8 cellular contexts compared by ENCODE assay signal in the genomic region with DNA sequence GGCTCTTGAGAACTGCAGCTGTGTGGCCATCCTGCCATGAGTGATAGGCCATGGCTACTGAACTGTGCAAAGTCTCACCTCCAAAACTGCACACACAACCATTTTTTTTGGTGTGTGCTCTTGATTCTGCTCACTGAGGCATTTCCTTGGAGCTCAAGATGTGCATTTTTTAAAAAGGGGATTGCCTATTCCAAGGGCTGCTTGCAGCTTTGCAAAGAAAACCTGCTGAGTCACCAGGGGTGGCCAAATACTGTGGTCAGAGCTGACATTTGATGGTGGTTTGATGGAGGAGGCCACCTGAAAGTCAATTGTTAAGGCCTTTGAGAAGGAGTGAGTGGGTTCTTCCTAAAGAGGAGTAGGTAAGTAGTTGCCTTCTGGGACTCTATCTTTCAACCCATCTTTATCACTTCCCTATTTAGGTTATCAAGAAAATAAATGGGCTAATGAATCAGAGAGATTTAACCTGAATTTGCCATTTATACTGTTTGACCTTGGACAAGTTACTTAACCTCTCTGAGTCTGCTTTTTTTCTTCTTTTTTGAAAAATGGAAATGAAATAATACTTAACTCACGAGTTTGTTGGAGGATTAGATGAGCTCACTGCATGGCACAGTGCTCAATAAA.
DNase-seq lines count a peak whose midpoint lies in the region; ATAC-seq and TF ChIP-seq lines count a peak whose summit lies in the region.

No MANE protein-coding gene starts in this region.

- no peaks in the 10 kb centered on the region for H3K9me2 ChIP-seq in Karpas-422 (replicated peaks; ENCODE audit: insufficient read depth, low read length)

- peak overlapping the region; percentile 47; the same call in 1 of the 2 replicates for H3K9ac ChIP-seq in Karpas-422 (ENCODE audit: low read length)

- peaks cover 8% of the 10 kb centered on the region; the same call in 1 of the 2 replicates for H3K36me3 ChIP-seq in Karpas-422 (ENCODE audit: insufficient read depth, low read length)
- H3K36me3 ChIP-seq in WERI-Rb-1, result no peaks in the 10 kb centered on the region

- H3K27me3 ChIP-seq in Karpas-422 (ENCODE audit: low read length) (no peaks in the 10 kb centered on the region), WERI-Rb-1 (ENCODE audit: insufficient read depth, low read depth, severe bottlenecking) (peaks cover 17% of the 10 kb centered on the region)

- peak; percentile 99 for DNase-seq in Karpas-422
- peak; percentile 58 for DNase-seq in fibroblast of mammary gland (ENCODE audit: low read depth)
- DNase-seq in lower leg skin (ENCODE audit: low spot score in 2 of 2), result no peak
- DNase-seq in stimulated activated CD4-positive, alpha-beta T cell treated with anti-CD3 and anti-CD28 coated beads, Interleukin-4, amount 100 ng/mL, for 1 hour, result no peak
- DNase-seq in WERI-Rb-1, result no peak
- DNase-seq in cerebellar cortex (ENCODE audit: low spot score), result no peak

- no peaks in the 10 kb centered on the region for H3K79me2 ChIP-seq in Karpas-422 (ENCODE audit: low read length)

- intact Hi-C loops in lower leg skin (cut with DNase I; ENCODE audit: low total_unique reads), result no loop called here

- H4K20me1 ChIP-seq in Karpas-422 (ENCODE audit: insufficient read depth, low read depth, low read length), result no peaks in the 10 kb centered on the region

- H3K9me3 ChIP-seq in Karpas-422 (ENCODE audit: low read length) (peaks cover 9% of the 10 kb centered on the region), WERI-Rb-1 (ENCODE audit: severe bottlenecking) (no peaks in the 10 kb centered on the region)

- no peak overlapping the region for H2AFZ ChIP-seq in Karpas-422 (ENCODE audit: low read length)

- H3K27ac ChIP-seq in Karpas-422 (ENCODE audit: low read length) (peak overlapping the region; percentile 98), WERI-Rb-1 (no peak overlapping the region)

- H3K4me2 ChIP-seq in Karpas-422 (ENCODE audit: low read depth, low read length, poor library complexity, severe bottlenecking), result peak overlapping the region; percentile 60

- H3K4me1 ChIP-seq in Karpas-422 (ENCODE audit: low read length), result peaks cover 71% of the 10 kb centered on the region

- no peak for TF ChIP-seq CTCF in fibroblast of mammary gland (conservative IDR thresholded peaks at IDR 0.05; ENCODE audit: control insufficient read depth, insufficient read depth, low read depth, low read length)
- TF ChIP-seq CTCF in lower leg skin (IDR thresholded peaks at IDR 0.05), result no peak
- no peak for TF ChIP-seq CTCF in WERI-Rb-1 (IDR thresholded peaks at IDR 0.05; ENCODE audit: low read depth, low read length)

- 90 to 95% methylated on average over 1 of the region's 1 CpG for whole genome bisulfite sequencing in lower leg skin, 2 donors

- ATAC-seq in GM18517 (IDR thresholded peaks at IDR 0.05; ENCODE audit: unreplicated experiment) (peak; percentile 73), GM21825 (IDR thresholded peaks at IDR 0.05; ENCODE audit: unreplicated experiment) (peak; percentile 91)

- no peak for TF ChIP-seq POLR2A in lower leg skin (IDR thresholded peaks at IDR 0.05)

- H3K4me3 ChIP-seq in Karpas-422 (ENCODE audit: low read length), result peak overlapping the region; percentile 10; the same call in 1 of the 2 replicates
- no peak overlapping the region for H3K4me3 ChIP-seq in fibroblast of mammary gland (ENCODE audit: control insufficient read depth, low read depth, low read length)
- H3K4me3 ChIP-seq in lower leg skin (ENCODE audit: low read depth, poor library complexity, severe bottlenecking), result no peak overlapping the region
- no peak overlapping the region for H3K4me3 ChIP-seq in WERI-Rb-1 (ENCODE audit: low read depth, low read length)

Comparison
In these comparisons a context has a peak if more than half of its experiments do, and no peak if none do; other contexts are left out.
1. DNase-seq: peak in Karpas-422 (single experiment) and fibroblast of mammary gland (single experiment); none in lower leg skin (0 of 2), stimulated activated CD4-positive, alpha-beta T cell treated with anti-CD3 and anti-CD28 coated beads, Interleukin-4, amount 100 ng/mL, for 1 hour (single experiment), WERI-Rb-1 (single experiment) and cerebellar cortex (single experiment).